ENCODE assay signal across 30 cellular contexts in genomic region chr1:165225650-165226049, GRCh38.
DNase-seq lines count a peak whose midpoint lies in the region; FAIRE-seq lines count a peak whose summit lies in the region.
"Had no signal": no experiment of that assay in that cellular context is flagged by ENCODE, and none has a peak within 500 bp of the region (broad histone marks: within the 10 kb centered on the region; RNA-seq: fewer than 3 reads in every experiment).

No MANE protein-coding gene starts in this region.

- WGBS in small intestine, 3 donors, result 71 to 95% (median 94%) methylated on average over 1 of the region's 1 CpG

- no peak for FAIRE-seq in small intestine (lab: Jason Lieb, UNC)
- FAIRE-seq: A204.1, A549 had no signal

- no peaks in the 10 kb centered on the region for H3K27me3 ChIP-seq in small intestine (ENCODE audit: control insufficient read depth in 2 of 2, insufficient read depth in 2 of 2, low read length in 2 of 2)
- H3K27me3 ChIP-seq: BE2C; BLaER1; BLaER1 treated with 17β-estradiol and CSF1 and Interleukin-3, amounts not matched to agents 10 nM and 100 nM had no signal

- H3K36me3 ChIP-seq in small intestine (ENCODE audit: control insufficient read depth in 2 of 2, insufficient read depth in 2 of 2, low read length in 2 of 2), result no peaks in the 10 kb centered on the region
- H3K36me3 ChIP-seq: BE2C; BLaER1; BLaER1 treated with 17β-estradiol and CSF1 and Interleukin-3, amounts not matched to agents 10 nM and 100 nM had no signal

- DNase-seq in caudate nucleus (lab: John Stamatoyannopoulos, UW), result peak in 10 of 61 donors; percentile 1 to 53 (median 6)
- peak; percentile 44 for DNase-seq in putamen (ENCODE audit: low spot score)
- DNase-seq in small intestine, result no peak
- no peak for DNase-seq in HuH-7.5 (ENCODE audit: low spot score)
- DNase-seq: 8988T; ACHN; AML-193; BE2C; C1 segment of cervical spinal cord; Caco-2; Calu3; CD4-positive, alpha-beta memory T cell; CD4-positive, alpha-beta T cell; CD4-positive, CD25-positive, alpha-beta regulatory T cell; CD8-positive, alpha-beta memory T cell; CD8-positive, alpha-beta T cell; COR-L47; DMS 273 treated with DMSO at 0.1 percent for 48 hours; DMS153; DMS53; DMS79; DMS79 treated with DMSO at 0.1 percent for 48 hours; DND-41; EL had no signal

- H3K4me3 ChIP-seq in small intestine (ENCODE audit: low read depth in 1 of 2, low read length in 2 of 2), result no peak overlapping the region
- H3K4me3 ChIP-seq: A549; BLaER1; BLaER1 treated with 17β-estradiol and CSF1 and Interleukin-3, amounts not matched to agents 10 nM and 100 nM had no signal

- H3K9me3 ChIP-seq in small intestine (ENCODE audit: control insufficient read depth, low read depth), result no peaks in the 10 kb centered on the region
- H3K9me3 ChIP-seq: A549; BE2C; BLaER1; BLaER1 treated with 17β-estradiol and CSF1 and Interleukin-3, amounts not matched to agents 10 nM and 100 nM; Caco-2 had no signal

- H3K27ac ChIP-seq in caudate nucleus (ENCODE audit: low read depth, low read length), result peak overlapping the region; percentile 46
- no peak overlapping the region for H3K27ac ChIP-seq in small intestine (ENCODE audit: low read depth in 1 of 2, low read length in 1 of 2)
- H3K27ac ChIP-seq: 22Rv1; A549; BLaER1; BLaER1 treated with 17β-estradiol and CSF1 and Interleukin-3, amounts not matched to agents 10 nM and 100 nM; C4-2B had no signal

- H3K4me1 ChIP-seq in small intestine (ENCODE audit: control insufficient read depth in 2 of 2, insufficient read depth in 1 of 2, low read depth in 1 of 2, low read length in 1 of 2), result no peaks in the 10 kb centered on the region
- H3K4me1 ChIP-seq: A549; BE2C; BLaER1; BLaER1 treated with 17β-estradiol and CSF1 and Interleukin-3, amounts not matched to agents 10 nM and 100 nM; Caco-2 had no signal
